16 cellular contexts compared by ENCODE assay signal in genomic region chr7:130946110-130946509, GRCh38.
DNase-seq lines count a peak whose midpoint lies in the region; ATAC-seq and TF ChIP-seq lines count a peak whose summit lies in the region.
"Had no signal": no experiment of that assay in that cellular context is flagged by ENCODE, and none has a peak within 500 bp of the region (broad histone marks: within the 10 kb centered on the region; RNA-seq: fewer than 3 reads in every experiment).

No MANE protein-coding gene starts in this region.

- H3K27ac ChIP-seq in spleen = peak overlapping the region in 7 of 8 donors; percentile 69 to 89 (median 84)
- H3K27ac ChIP-seq: neural progenitor cell had no signal

- H3K27ac Mint-ChIP-seq in activated CD4-positive, alpha-beta T cell treated with anti-CD3 and anti-CD28 coated beads, Interleukin-2, amount 10 ng/mL, durations not matched to agents 24 days and 14 days = peak overlapping the region; percentile 81
- H3K27ac Mint-ChIP-seq in central memory CD8-positive, alpha-beta T cell (ENCODE audit: low read depth) = peak overlapping the region; percentile 98
- H3K27ac Mint-ChIP-seq: neural progenitor cell had no signal

- no peak overlapping the region for H3K4me3 ChIP-seq in spleen
- H3K4me3 ChIP-seq: left lung, neural progenitor cell had no signal

- H3K36me3 ChIP-seq in spleen = peaks cover 0 to 35% (median under 1%) of the 10 kb centered on the region in 6 donors
- H3K36me3 ChIP-seq: neural progenitor cell had no signal

- H3K27me3 ChIP-seq in spleen (replicated peaks in 1 of 7) = no peaks in the 10 kb centered on the region
- H3K27me3 ChIP-seq: left lung, neural progenitor cell had no signal

- 74 to 83% (median 77%) methylated on average over 1 of the region's 1 CpG for WGBS in spleen, 5 donors

- peaks cover 67% of the 10 kb centered on the region for H3K36me3 Mint-ChIP-seq in activated CD4-positive, alpha-beta T cell treated with anti-CD3 and anti-CD28 coated beads, Interleukin-2, amount 10 ng/mL, durations not matched to agents 24 days and 14 days (ENCODE audit: low read depth)
- H3K36me3 Mint-ChIP-seq in central memory CD8-positive, alpha-beta T cell (ENCODE audit: insufficient read depth) = peaks cover 35% of the 10 kb centered on the region
- H3K36me3 Mint-ChIP-seq: neural progenitor cell had no signal

- H3K4me1 ChIP-seq in spleen = peaks cover 28 to 100% (median 93%) of the 10 kb centered on the region in 6 donors

- no peak for TF ChIP-seq CTCF in spleen (IDR thresholded peaks at IDR 0.05 in 8 of 11, conservative IDR thresholded peaks at IDR 0.05 in 3 of 11)

- intact Hi-C loops in activated CD4-positive, alpha-beta T cell treated with anti-CD3 and anti-CD28 coated beads, Interleukin-2, amount 10 ng/mL, durations not matched to agents 24 days and 14 days (cut with micrococcal nuclease) = no loop called here
- intact Hi-C loops in spleen (cut with DNase I; ENCODE audit: low total_unique reads) = no loop called here

- no peaks in the 10 kb centered on the region for H3K27me3 Mint-ChIP-seq in activated CD4-positive, alpha-beta T cell treated with anti-CD3 and anti-CD28 coated beads, Interleukin-2, amount 10 ng/mL, durations not matched to agents 24 days and 14 days
- no peaks in the 10 kb centered on the region for H3K27me3 Mint-ChIP-seq in central memory CD8-positive, alpha-beta T cell

- peak overlapping the region; percentile 60 for H3K4me3 Mint-ChIP-seq in activated CD4-positive, alpha-beta T cell treated with anti-CD3 and anti-CD28 coated beads, Interleukin-2, amount 10 ng/mL, durations not matched to agents 24 days and 14 days
- peak overlapping the region; percentile 65 for H3K4me3 Mint-ChIP-seq in central memory CD8-positive, alpha-beta T cell
- H3K4me3 Mint-ChIP-seq: neural progenitor cell had no signal

- H3K9me3 ChIP-seq in spleen = no peaks in the 10 kb centered on the region
- H3K9me3 ChIP-seq: left lung had no signal

- peak; percentile 52 for DNase-seq in activated CD4-positive, alpha-beta T cell treated with anti-CD3 and anti-CD28 coated beads, Interleukin-2, amount 10 ng/mL, durations not matched to agents 24 days and 14 days
- no peak for DNase-seq in activated CD4-positive, alpha-beta T cell treated with anti-CD3 and anti-CD28 coated beads, Interleukin-2, amount 50 U/mL, for 48 hours
- DNase-seq in RKO (ENCODE audit: low spot score) (peak; percentile 83), spleen (no peak), A172 (ENCODE audit: low spot score) (no peak), COLO829 (ENCODE audit: low spot score) (no peak)
- no peak for DNase-seq in central memory CD8-positive, alpha-beta T cell (ENCODE audit: low spot score in 2 of 2)
- DNase-seq: ACHN, DMS 273 treated with DMSO at 0.1 percent for 48 hours, Kasumi-1, left lung, NCI-H187 treated with DMSO at 0.1 percent for 48 hours, NCI-H82 had no signal

- no peak for TF ChIP-seq POLR2A in spleen (IDR thresholded peaks at IDR 0.05)

- no peak for ATAC-seq in central memory CD8-positive, alpha-beta T cell (replicated peaks; ENCODE audit: extremely low read depth, poor library complexity, severe bottlenecking)
- no peak for ATAC-seq in HG02642 (IDR thresholded peaks at IDR 0.05; ENCODE audit: poor library complexity, unreplicated experiment)
- ATAC-seq: left lung, Right ventricle myocardium inferior had no signal

- H3K4me1 Mint-ChIP-seq in activated CD4-positive, alpha-beta T cell treated with anti-CD3 and anti-CD28 coated beads, Interleukin-2, amount 10 ng/mL, durations not matched to agents 24 days and 14 days = peaks cover 66% of the 10 kb centered on the region
- H3K4me1 Mint-ChIP-seq in central memory CD8-positive, alpha-beta T cell = peaks cover 72% of the 10 kb centered on the region

- H3K9me3 Mint-ChIP-seq in activated CD4-positive, alpha-beta T cell treated with anti-CD3 and anti-CD28 coated beads, Interleukin-2, amount 10 ng/mL, durations not matched to agents 24 days and 14 days = no peaks in the 10 kb centered on the region
- H3K9me3 Mint-ChIP-seq in central memory CD8-positive, alpha-beta T cell = no peaks in the 10 kb centered on the region
- H3K9me3 Mint-ChIP-seq: neural progenitor cell had no signal

Comparison
In these comparisons a context has a peak if more than half of its experiments do, and no peak if none do; other contexts are left out.
1. DNase-seq: peak in activated CD4-positive, alpha-beta T cell treated with anti-CD3 and anti-CD28 coated beads, Interleukin-2, amount 10 ng/mL, durations not matched to agents 24 days and 14 days (single experiment) and RKO (single experiment); none in activated CD4-positive, alpha-beta T cell treated with anti-CD3 and anti-CD28 coated beads, Interleukin-2, amount 50 U/mL, for 48 hours (0 of 2), central memory CD8-positive, alpha-beta T cell (0 of 2), spleen (single experiment), A172 (single experiment) and COLO829 (single experiment).